1 cellular context compared by ENCODE assay signal in the genomic region with DNA sequence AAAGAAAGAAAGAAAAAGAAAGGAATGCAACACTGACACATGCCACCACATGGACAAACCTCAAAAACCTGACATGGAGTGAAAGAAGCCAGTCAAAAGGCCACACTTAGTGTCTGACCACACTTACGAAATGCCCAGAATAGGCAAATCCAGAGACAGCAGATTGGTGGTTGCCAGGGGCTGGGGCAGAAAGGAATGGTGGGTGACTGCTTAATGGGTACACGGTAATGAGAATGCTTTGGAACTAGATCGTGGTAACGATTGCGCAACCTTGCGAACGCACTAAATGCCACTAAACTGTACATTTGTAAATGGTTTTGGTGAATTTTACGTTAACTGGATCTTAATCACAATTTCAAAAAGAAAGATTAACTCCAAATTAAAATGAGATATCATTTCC.
TF ChIP-seq lines count a peak whose summit lies in the region.

No MANE protein-coding gene starts in this region.

TF ChIP-seq in liver, 16 proteins besides CTCF, POLR2A, EP300 and RAD21 (continued from another document):
- TF ChIP-seq, protein P1, sequence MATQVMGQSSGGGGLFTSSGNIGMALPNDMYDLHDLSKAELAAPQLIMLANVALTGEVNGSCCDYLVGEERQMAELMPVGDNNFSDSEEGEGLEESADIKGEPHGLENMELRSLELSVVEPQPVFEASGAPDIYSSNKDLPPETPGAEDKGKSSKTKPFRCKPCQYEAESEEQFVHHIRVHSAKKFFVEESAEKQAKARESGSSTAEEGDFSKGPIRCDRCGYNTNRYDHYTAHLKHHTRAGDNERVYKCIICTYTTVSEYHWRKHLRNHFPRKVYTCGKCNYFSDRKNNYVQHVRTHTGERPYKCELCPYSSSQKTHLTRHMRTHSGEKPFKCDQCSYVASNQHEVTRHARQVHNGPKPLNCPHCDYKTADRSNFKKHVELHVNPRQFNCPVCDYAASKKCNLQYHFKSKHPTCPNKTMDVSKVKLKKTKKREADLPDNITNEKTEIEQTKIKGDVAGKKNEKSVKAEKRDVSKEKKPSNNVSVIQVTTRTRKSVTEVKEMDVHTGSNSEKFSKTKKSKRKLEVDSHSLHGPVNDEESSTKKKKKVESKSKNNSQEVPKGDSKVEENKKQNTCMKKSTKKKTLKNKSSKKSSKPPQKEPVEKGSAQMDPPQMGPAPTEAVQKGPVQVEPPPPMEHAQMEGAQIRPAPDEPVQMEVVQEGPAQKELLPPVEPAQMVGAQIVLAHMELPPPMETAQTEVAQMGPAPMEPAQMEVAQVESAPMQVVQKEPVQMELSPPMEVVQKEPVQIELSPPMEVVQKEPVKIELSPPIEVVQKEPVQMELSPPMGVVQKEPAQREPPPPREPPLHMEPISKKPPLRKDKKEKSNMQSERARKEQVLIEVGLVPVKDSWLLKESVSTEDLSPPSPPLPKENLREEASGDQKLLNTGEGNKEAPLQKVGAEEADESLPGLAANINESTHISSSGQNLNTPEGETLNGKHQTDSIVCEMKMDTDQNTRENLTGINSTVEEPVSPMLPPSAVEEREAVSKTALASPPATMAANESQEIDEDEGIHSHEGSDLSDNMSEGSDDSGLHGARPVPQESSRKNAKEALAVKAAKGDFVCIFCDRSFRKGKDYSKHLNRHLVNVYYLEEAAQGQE (IDR thresholded peaks at IDR 0.05), result no peak
- TF ChIP-seq GABPA (IDR thresholded peaks at IDR 0.05 in 1 of 2, conservative IDR thresholded peaks at IDR 0.05 in 1 of 2), result no peak
